8 cellular contexts compared by ENCODE assay signal in the genomic region with DNA sequence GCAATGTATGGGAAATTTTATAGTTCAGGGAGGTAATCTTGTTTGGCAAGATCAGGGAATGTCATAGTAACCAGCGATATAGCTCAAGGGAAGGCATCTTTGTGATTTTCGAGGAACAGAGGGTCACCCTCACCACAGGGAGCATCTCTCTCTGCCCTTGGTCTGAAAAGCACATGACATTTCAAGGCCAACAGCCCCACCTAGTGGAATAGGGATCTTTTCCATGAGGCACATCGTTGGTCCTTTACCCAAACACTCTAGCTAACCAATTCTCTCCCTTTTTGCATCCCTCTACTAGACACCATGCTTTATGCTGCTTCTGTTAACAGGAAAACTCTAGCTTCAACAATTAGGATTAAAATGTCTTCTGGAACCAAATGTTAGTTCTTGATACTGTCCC.
DNase-seq lines count a peak whose midpoint lies in the region; ATAC-seq and TF ChIP-seq lines count a peak whose summit lies in the region.

No MANE protein-coding gene starts in this region.

- TF ChIP-seq POLR2A in prostate gland (IDR thresholded peaks at IDR 0.05), result no peak

- ATAC-seq in HG02798 (IDR thresholded peaks at IDR 0.05; ENCODE audit: poor library complexity, unreplicated experiment) (peak; percentile 78), HG02970 (IDR thresholded peaks at IDR 0.05; ENCODE audit: low FRiP score, unreplicated experiment) (no peak)

- in situ Hi-C loops in brain microvascular endothelial cell (cut with HindIII; ENCODE audit: low pct_ligation_motif_present, low sequenced_read_pairs), result no loop called here

- H3K27ac ChIP-seq in OCI-LY1 (ENCODE audit: low read depth, low read length, poor library complexity, severe bottlenecking) (no peak overlapping the region), brain microvascular endothelial cell (no peak overlapping the region), prostate gland (no peak overlapping the region)

- H3K9ac ChIP-seq in OCI-LY1 (ENCODE audit: low read length), result no peak overlapping the region

- H3K4me2 ChIP-seq in OCI-LY1 (ENCODE audit: low read length), result no peak overlapping the region

- no peak overlapping the region for H3K4me3 ChIP-seq in OCI-LY1 (ENCODE audit: low read depth, low read length, poor library complexity, severe bottlenecking)
- no peak overlapping the region for H3K4me3 ChIP-seq in brain microvascular endothelial cell (ENCODE audit: low read depth, low read length)
- H3K4me3 ChIP-seq in prostate gland, result no peak overlapping the region

- no peaks in the 10 kb centered on the region for H3F3A ChIP-seq in OCI-LY1 (ENCODE audit: insufficient read depth, low read length)

- H3K36me3 ChIP-seq in OCI-LY1 (ENCODE audit: insufficient read depth, low read length) (no peaks in the 10 kb centered on the region), brain microvascular endothelial cell (replicated peaks) (no peaks in the 10 kb centered on the region), prostate gland (no peaks in the 10 kb centered on the region)

- WGBS in prostate gland, result 74% methylated on average over 3 of the region's 3 CpGs

- no peak overlapping the region for H2AFZ ChIP-seq in OCI-LY1 (ENCODE audit: low read length)

- DNase-seq in A172 (ENCODE audit: low spot score) (peak; percentile 40), ELR (ENCODE audit: low read depth) (peak; percentile 72), brain microvascular endothelial cell (peak; percentile 11), pons (ENCODE audit: low spot score) (peak; percentile 20), prostate gland (ENCODE audit: low spot score) (no peak)

- no peaks in the 10 kb centered on the region for H3K4me1 ChIP-seq in OCI-LY1 (ENCODE audit: insufficient read depth, low read length, severe bottlenecking)
- no peaks in the 10 kb centered on the region for H3K4me1 ChIP-seq in prostate gland (replicated peaks)

- H3K27me3 ChIP-seq in OCI-LY1 (ENCODE audit: insufficient read depth, low read length), result no peaks in the 10 kb centered on the region
- H3K27me3 ChIP-seq in brain microvascular endothelial cell (replicated peaks), result no peaks in the 10 kb centered on the region
- no peaks in the 10 kb centered on the region for H3K27me3 ChIP-seq in prostate gland (replicated peaks; ENCODE audit: insufficient read depth)

- intact Hi-C loops in prostate gland (cut with DNase I), result no loop called here

- H3K9me2 ChIP-seq in OCI-LY1 (ENCODE audit: low read depth, low read length), result no peaks in the 10 kb centered on the region

- no peaks in the 10 kb centered on the region for H4K20me1 ChIP-seq in OCI-LY1 (ENCODE audit: insufficient read depth, low read length)

- H3K9me3 ChIP-seq in OCI-LY1 (ENCODE audit: low read length), result no peaks in the 10 kb centered on the region
- no peaks in the 10 kb centered on the region for H3K9me3 ChIP-seq in prostate gland

- no peaks in the 10 kb centered on the region for H3K79me2 ChIP-seq in OCI-LY1 (ENCODE audit: insufficient read depth, low read length)

- peak; percentile 74; the same call in 1 of the 2 replicates for TF ChIP-seq CTCF in OCI-LY1 (IDR thresholded peaks at IDR 0.05; ENCODE audit: low read length)
- TF ChIP-seq CTCF in brain microvascular endothelial cell (IDR thresholded peaks at IDR 0.05; ENCODE audit: low read depth, low read length, missing control alignments), result peak; percentile 46
- peak in 1 of 4 experiments; percentile 15 for TF ChIP-seq CTCF in prostate gland (IDR thresholded peaks at IDR 0.05)
